In genomic region chr2:176879596-176879995, GRCh38 we compare ENCODE assay signal across 12 cellular contexts.
"Had no signal": no experiment of that assay in that cellular context is flagged by ENCODE, and none has a peak within 500 bp of the region (broad histone marks: within the 10 kb centered on the region; RNA-seq: fewer than 3 reads in every experiment).

No MANE protein-coding gene starts in this region.

- H3K27me3 Mint-ChIP-seq: activated T-cell treated with anti-CD3 and anti-CD28 coated beads, Interleukin-2, amount 50 U/mL, for 24 hours; dendritic cell treated with granulocyte-macrophage colony-stimulating factor and Interleukin-4, amounts not matched to agents 40 ng/mL and 50 ng/mL, for 4 days had no signal

- H3K4me1 Mint-ChIP-seq: activated CD4-positive, alpha-beta T cell treated with anti-CD3 and anti-CD28 coated beads for 36 hours; stimulated activated memory B cell treated with anti-CD40 and anti-IgM and Interleukin-4, amounts not matched to agents 10 μg/mL and 1 μg/mL and 100 μg/mL, for 72 hours had no signal

- H3K4me1 ChIP-seq: tibial nerve had no signal

- ATAC-seq: activated CD4-positive, alpha-beta T cell treated with anti-CD3 and anti-CD28 coated beads for 36 hours; natural killer cell; stimulated activated memory B cell treated with anti-CD40 and anti-IgM and Interleukin-4, amounts not matched to agents 10 μg/mL and 1 μg/mL and 100 μg/mL, for 72 hours had no signal

- H3K4me3 Mint-ChIP-seq: activated CD4-positive, alpha-beta memory T cell treated with anti-CD3 and anti-CD28 coated beads for 36 hours; activated CD4-positive, alpha-beta T cell treated with anti-CD3 and anti-CD28 coated beads for 36 hours; activated naive CD4-positive, alpha-beta T cell treated with anti-CD3 and anti-CD28 coated beads, Interleukin-2, amount 10 ng/mL, durations not matched to agents 7 days and 5 days; activated T-cell treated with anti-CD3 and anti-CD28 coated beads, Interleukin-2, amount 50 U/mL, for 24 hours; dendritic cell treated with granulocyte-macrophage colony-stimulating factor and Interleukin-4, amounts not matched to agents 40 ng/mL and 50 ng/mL, for 4 days; natural killer cell; stimulated activated memory B cell treated with anti-CD40 and anti-IgM and Interleukin-4, amounts not matched to agents 10 μg/mL and 1 μg/mL and 100 μg/mL, for 72 hours had no signal

- H3K27ac Mint-ChIP-seq: activated CD4-positive, alpha-beta memory T cell treated with anti-CD3 and anti-CD28 coated beads for 36 hours; activated CD4-positive, alpha-beta T cell treated with anti-CD3 and anti-CD28 coated beads for 36 hours; activated naive CD4-positive, alpha-beta T cell treated with anti-CD3 and anti-CD28 coated beads, Interleukin-2, amount 10 ng/mL, durations not matched to agents 7 days and 5 days; activated T-cell treated with anti-CD3 and anti-CD28 coated beads, Interleukin-2, amount 50 U/mL, for 24 hours; dendritic cell treated with granulocyte-macrophage colony-stimulating factor and Interleukin-4, amounts not matched to agents 40 ng/mL and 50 ng/mL, for 4 days; natural killer cell; stimulated activated memory B cell treated with anti-CD40 and anti-IgM and Interleukin-4, amounts not matched to agents 10 μg/mL and 1 μg/mL and 100 μg/mL, for 72 hours had no signal

- DNase-seq: activated CD4-positive, alpha-beta memory T cell treated with anti-CD3 and anti-CD28 coated beads for 36 hours; activated CD4-positive, alpha-beta T cell treated with anti-CD3 and anti-CD28 coated beads for 36 hours; activated naive CD4-positive, alpha-beta T cell treated with anti-CD3 and anti-CD28 coated beads, Interleukin-2, amount 10 ng/mL, durations not matched to agents 7 days and 5 days; activated T-cell treated with anti-CD3 and anti-CD28 coated beads, Interleukin-2, amount 50 U/mL, for 24 hours; effector memory CD4-positive, alpha-beta T cell; foreskin fibroblast; mesendoderm; natural killer cell; occipital lobe had no signal

- H3K27ac ChIP-seq: tibial nerve had no signal

- H3K27me3 ChIP-seq: tibial nerve had no signal

- H3K36me3 ChIP-seq: tibial nerve had no signal

- H3K9me3 Mint-ChIP-seq: activated CD4-positive, alpha-beta memory T cell treated with anti-CD3 and anti-CD28 coated beads for 36 hours; activated naive CD4-positive, alpha-beta T cell treated with anti-CD3 and anti-CD28 coated beads, Interleukin-2, amount 10 ng/mL, durations not matched to agents 7 days and 5 days; dendritic cell treated with granulocyte-macrophage colony-stimulating factor and Interleukin-4, amounts not matched to agents 40 ng/mL and 50 ng/mL, for 4 days had no signal

- H3K4me3 ChIP-seq: tibial nerve had no signal

- H3K36me3 Mint-ChIP-seq: activated CD4-positive, alpha-beta memory T cell treated with anti-CD3 and anti-CD28 coated beads for 36 hours; activated naive CD4-positive, alpha-beta T cell treated with anti-CD3 and anti-CD28 coated beads, Interleukin-2, amount 10 ng/mL, durations not matched to agents 7 days and 5 days; natural killer cell; stimulated activated memory B cell treated with anti-CD40 and anti-IgM and Interleukin-4, amounts not matched to agents 10 μg/mL and 1 μg/mL and 100 μg/mL, for 72 hours had no signal
